9 cellular contexts compared by ENCODE assay signal in genomic region chr3:111764645-111765091, GRCh38.
DNase-seq lines count a peak whose midpoint lies in the region; ATAC-seq and TF ChIP-seq lines count a peak whose summit lies in the region.
"Had no signal": no experiment of that assay in that cellular context is flagged by ENCODE, and none has a peak within 500 bp of the region (broad histone marks: within the 10 kb centered on the region; RNA-seq: fewer than 3 reads in every experiment).

No MANE protein-coding gene starts in this region.

- no TSS peak for BruUV-seq in PC-9 (replicated peaks; lab: Mats Ljungman, UMichigan)

- no peaks in the 10 kb centered on the region for H3K9me2 ChIP-seq in PC-9 (ENCODE audit: insufficient read depth)

- H3K4me2 ChIP-seq in PC-9: no peak overlapping the region

- no peaks in the 10 kb centered on the region for H3K27me3 Mint-ChIP-seq in stimulated activated memory B cell treated with anti-CD40 and anti-IgM and Interleukin-4, amounts not matched to agents 10 μg/mL and 1 μg/mL and 100 μg/mL, for 72 hours

- H3K9me3 ChIP-seq in PC-9 (ENCODE audit: insufficient read depth, low read depth) (no peaks in the 10 kb centered on the region), sigmoid colon (no peaks in the 10 kb centered on the region)
- H3K9me3 ChIP-seq in effector memory CD4-positive, alpha-beta T cell (ENCODE audit: control insufficient read depth, low read length): no peaks in the 10 kb centered on the region

- POLR2A ChIA-PET in PC-9 (lab: Charles Lee; ENCODE audit: unreplicated experiment): no interaction called here

- no peaks in the 10 kb centered on the region for H3K36me3 ChIP-seq in PC-9 (ENCODE audit: low read depth)
- H3K36me3 ChIP-seq in sigmoid colon: no peaks in the 10 kb centered on the region
- no peaks in the 10 kb centered on the region for H3K36me3 ChIP-seq in effector memory CD4-positive, alpha-beta T cell (ENCODE audit: control insufficient read depth, insufficient read depth, low read length)

- no peak overlapping the region for H3K4me3 ChIP-seq in PC-9
- H3K4me3 ChIP-seq in fibroblast of mammary gland (ENCODE audit: control insufficient read depth, low read depth, low read length): no peak overlapping the region
- H3K4me3 ChIP-seq in sigmoid colon: no peak overlapping the region
- no peak overlapping the region for H3K4me3 ChIP-seq in effector memory CD4-positive, alpha-beta T cell (ENCODE audit: insufficient read depth, low read depth, low read length, poor library complexity, severe bottlenecking)

- peaks cover 10% of the 10 kb centered on the region for H3K4me1 ChIP-seq in PC-9 (replicated peaks; ENCODE audit: insufficient read depth)
- peaks cover 0 to 78% (median 69%) of the 10 kb centered on the region in 4 donors for H3K4me1 ChIP-seq in sigmoid colon
- no peaks in the 10 kb centered on the region for H3K4me1 ChIP-seq in effector memory CD4-positive, alpha-beta T cell (ENCODE audit: control insufficient read depth, insufficient read depth, low read length, poor library complexity, severe bottlenecking)

- DNase-seq in DMS53 treated with DMSO at 0.1 percent for 48 hours (lab: John Stamatoyannopoulos, UW; ENCODE audit: unreplicated experiment): peak; percentile 7
- DNase-seq in PC-9: peak; percentile 31 to 79
- DNase-seq in fibroblast of mammary gland (ENCODE audit: low read depth): peak; percentile 92
- no peak for DNase-seq in sigmoid colon
- no peak for DNase-seq in effector memory CD4-positive, alpha-beta T cell
- DNase-seq: activated naive CD4-positive, alpha-beta T cell treated with anti-CD3 and anti-CD28 coated beads for 36 hours had no signal

- H3K79me2 ChIP-seq in PC-9 (ENCODE audit: low read depth): no peaks in the 10 kb centered on the region

- intact Hi-C loops in PC-9 (cut with micrococcal nuclease; ENCODE audit: unreplicated experiment) (no loop called here), sigmoid colon (cut with DNase I) (loop anchor here (5.0 to 10.0 kb wide), 2 partner anchors 38 to 90 kb away; partner anchors contain the start of gene PHLDB2)

- ATAC-seq in GM21367 (IDR thresholded peaks at IDR 0.05; ENCODE audit: unreplicated experiment) (no peak), HG02798 (IDR thresholded peaks at IDR 0.05; ENCODE audit: poor library complexity, unreplicated experiment) (no peak)
- ATAC-seq in stimulated activated memory B cell treated with anti-CD40 and anti-IgM and Interleukin-4, amounts not matched to agents 10 μg/mL and 1 μg/mL and 100 μg/mL, for 72 hours: no peak

- H3K27ac ChIP-seq in PC-9: no peak overlapping the region
- peak overlapping the region; percentile 84 to 90 (median 88) for H3K27ac ChIP-seq in sigmoid colon
- H3K27ac ChIP-seq in effector memory CD4-positive, alpha-beta T cell (ENCODE audit: insufficient read depth, low read length, poor library complexity, severe bottlenecking): no peak overlapping the region

- no peak overlapping the region for H3K4me3 Mint-ChIP-seq in stimulated activated memory B cell treated with anti-CD40 and anti-IgM and Interleukin-4, amounts not matched to agents 10 μg/mL and 1 μg/mL and 100 μg/mL, for 72 hours
- H3K4me3 Mint-ChIP-seq: activated naive CD4-positive, alpha-beta T cell treated with anti-CD3 and anti-CD28 coated beads for 36 hours had no signal

- H3K27ac Mint-ChIP-seq in stimulated activated memory B cell treated with anti-CD40 and anti-IgM and Interleukin-4, amounts not matched to agents 10 μg/mL and 1 μg/mL and 100 μg/mL, for 72 hours: no peak overlapping the region
- H3K27ac Mint-ChIP-seq: activated naive CD4-positive, alpha-beta T cell treated with anti-CD3 and anti-CD28 coated beads for 36 hours had no signal

- H3K27me3 ChIP-seq in PC-9 (ENCODE audit: insufficient read depth, low read depth) (no peaks in the 10 kb centered on the region), sigmoid colon (no peaks in the 10 kb centered on the region)
- H3K27me3 ChIP-seq in effector memory CD4-positive, alpha-beta T cell (replicated peaks; ENCODE audit: control insufficient read depth, insufficient read depth, low read length, poor library complexity, severe bottlenecking): no peaks in the 10 kb centered on the region

- H3K9me3 Mint-ChIP-seq in stimulated activated memory B cell treated with anti-CD40 and anti-IgM and Interleukin-4, amounts not matched to agents 10 μg/mL and 1 μg/mL and 100 μg/mL, for 72 hours: no peaks in the 10 kb centered on the region
- H3K9me3 Mint-ChIP-seq: activated naive CD4-positive, alpha-beta T cell treated with anti-CD3 and anti-CD28 coated beads for 36 hours had no signal

- H4K20me1 ChIP-seq in PC-9 (ENCODE audit: insufficient read depth): no peaks in the 10 kb centered on the region

- TF ChIP-seq CTCF in PC-9 (conservative IDR thresholded peaks at IDR 0.05) (peak; percentile 43), fibroblast of mammary gland (conservative IDR thresholded peaks at IDR 0.05; ENCODE audit: control insufficient read depth, insufficient read depth, low read depth, low read length) (peak; percentile 41), sigmoid colon (IDR thresholded peaks at IDR 0.05) (no peak)

- TF ChIP-seq EP300 in sigmoid colon (IDR thresholded peaks at IDR 0.05): no peak

- no peaks in the 10 kb centered on the region for H3K36me3 Mint-ChIP-seq in stimulated activated memory B cell treated with anti-CD40 and anti-IgM and Interleukin-4, amounts not matched to agents 10 μg/mL and 1 μg/mL and 100 μg/mL, for 72 hours

- no peaks in the 10 kb centered on the region for H3K4me1 Mint-ChIP-seq in stimulated activated memory B cell treated with anti-CD40 and anti-IgM and Interleukin-4, amounts not matched to agents 10 μg/mL and 1 μg/mL and 100 μg/mL, for 72 hours

- CTCF ChIA-PET in PC-9 (lab: Charles Lee): no interaction called here

- no peak overlapping the region for H2AFZ ChIP-seq in PC-9

- H3F3A ChIP-seq in PC-9 (ENCODE audit: insufficient read depth, low read depth): 0 out of 2 replicates have a peak, but pooled peaks cover 3% of the 10 kb centered on the region

- 86 to 90% methylated on average over 3 of the region's 3 CpGs for WGBS in sigmoid colon, 2 donors

- TF ChIP-seq POLR2A in sigmoid colon (IDR thresholded peaks at IDR 0.05): no peak

Comparison
In these comparisons a context has a peak if more than half of its experiments do, and no peak if none do; other contexts are left out.
1. DNase-seq: peak in DMS53 treated with DMSO at 0.1 percent for 48 hours (single experiment), PC-9 (2 of 2) and fibroblast of mammary gland (single experiment); none in sigmoid colon (single experiment) and effector memory CD4-positive, alpha-beta T cell (0 of 3).
2. H3K27ac ChIP-seq: peak in sigmoid colon (4 of 4); none in PC-9 (single experiment) and effector memory CD4-positive, alpha-beta T cell (single experiment).
3. CTCF ChIP-seq: peak in PC-9 (single experiment) and fibroblast of mammary gland (single experiment); none in sigmoid colon (0 of 4).